30 cellular contexts compared by ENCODE assay signal in the genomic region with DNA sequence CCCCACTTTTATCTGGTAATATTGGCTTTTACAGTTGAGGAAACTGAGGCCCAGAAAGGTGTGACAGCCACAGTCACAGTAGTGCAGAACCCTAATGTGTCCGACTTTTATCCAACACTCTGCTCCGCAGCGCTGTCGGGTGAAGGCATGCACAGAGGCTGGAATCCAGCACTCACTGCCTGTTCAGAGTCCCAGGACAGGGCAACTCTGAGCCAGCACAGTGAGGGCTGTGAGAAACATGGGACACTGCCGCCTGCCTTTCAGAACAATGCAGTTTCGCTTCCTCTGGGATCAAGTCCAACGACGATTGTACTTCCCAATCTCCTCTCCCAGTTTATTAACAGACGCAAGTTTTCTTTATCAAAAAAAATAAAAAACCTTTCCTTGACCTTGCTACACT. TPM values are rescaled to one million over a fixed set of nuclear protein-coding genes. Genes with fewer than 3 reads are reported as not detected.
DNase-seq lines count a peak whose midpoint lies in the region; TF ChIP-seq lines count a peak whose summit lies in the region.
"Had no signal": no experiment of that assay in that cellular context is flagged by ENCODE, and none has a peak within 500 bp of the region (broad histone marks: within the 10 kb centered on the region; RNA-seq: fewer than 3 reads in every experiment).

No MANE protein-coding gene starts in this region.

- TF ChIP-seq CTCF in right atrium auricular region (IDR thresholded peaks at IDR 0.05) (peak in 1 of 2 donors; percentile 43), H9 (conservative IDR thresholded peaks at IDR 0.05) (no peak), esophagus squamous epithelium (IDR thresholded peaks at IDR 0.05) (no peak)

- H3K23me2 ChIP-seq in H9 (ENCODE audit: insufficient read length, low read depth, low read length, poor library complexity, severe bottlenecking), result no peaks in the 10 kb centered on the region

- no peak overlapping the region for H2AFZ ChIP-seq in H9 (ENCODE audit: low read length)
- H2AFZ ChIP-seq: parathyroid adenoma had no signal

- H3K4me3 Mint-ChIP-seq in H9, result no peak overlapping the region
- H3K4me3 Mint-ChIP-seq: activated B cell treated with CpG ODN at 0.5 μM for 24 hours; activated naive CD8-positive, alpha-beta T cell; activated T-helper 17 cell treated with anti-CD3 and anti-CD28 coated beads, Interleukin-2, amount 50 U/mL, for 72 hours; CD8-positive, alpha-beta memory T cell; central memory CD8-positive, alpha-beta T cell; nephron progenitor cell had no signal

- no peak overlapping the region for H4K91ac ChIP-seq in H9 (ENCODE audit: insufficient read length, low read depth, low read length)

- H4K8ac ChIP-seq in H9 (replicated peaks; ENCODE audit: insufficient read length, low read depth, low read length), result no peak overlapping the region

- H3K27ac ChIP-seq in right atrium auricular region (no peak overlapping the region), H9 (ENCODE audit: insufficient read length, low read depth, low read length) (no peak overlapping the region), esophagus squamous epithelium (no peak overlapping the region)
- H3K27ac ChIP-seq: ascending aorta, parathyroid adenoma, sigmoid colon, stomach, tibial nerve had no signal

- H4K20me1 ChIP-seq in H9 (ENCODE audit: control insufficient read depth, insufficient read depth, insufficient read length), result no peaks in the 10 kb centered on the region

- no peak overlapping the region for H3K27ac Mint-ChIP-seq in H9
- H3K27ac Mint-ChIP-seq: activated B cell treated with CpG ODN at 0.5 μM for 24 hours; activated naive CD8-positive, alpha-beta T cell; activated T-helper 17 cell treated with anti-CD3 and anti-CD28 coated beads, Interleukin-2, amount 50 U/mL, for 72 hours; CD8-positive, alpha-beta memory T cell; nephron progenitor cell had no signal

- H3K9ac ChIP-seq in H9 (ENCODE audit: extremely low read depth, insufficient read length, low read length), result no peak overlapping the region
- H3K9ac ChIP-seq: parathyroid adenoma had no signal

- no peaks in the 10 kb centered on the region for H3K27me3 ChIP-seq in right atrium auricular region
- H3K27me3 ChIP-seq in H9 (ENCODE audit: insufficient read depth, low read length), result no peaks in the 10 kb centered on the region
- H3K27me3 ChIP-seq in esophagus squamous epithelium, result no peaks in the 10 kb centered on the region
- H3K27me3 ChIP-seq: ascending aorta, sigmoid colon, stomach, tibial nerve had no signal

- H3K23ac ChIP-seq in H9 (ENCODE audit: insufficient read length, low read depth, low read length), result no peak overlapping the region

- H3K4me2 ChIP-seq in H9 (ENCODE audit: insufficient read depth, insufficient read length, low read length), result no peak overlapping the region

- intact Hi-C loops in esophagus squamous epithelium (cut with DNase I), result no loop called here

- DNase-seq in CD1c-positive myeloid dendritic cell (ENCODE audit: extremely low spot score), result peak; percentile 7
- DNase-seq in dermis microvascular lymphatic vessel endothelial cell (ENCODE audit: low read depth in 2 of 2), result peak; percentile 48 to 55
- peak; percentile 66 for DNase-seq in right atrium auricular region (ENCODE audit: low spot score)
- DNase-seq in mucosa of gallbladder (ENCODE audit: low spot score), result peak; percentile 22
- DNase-seq in H9, result no peak
- DNase-seq in NCI-H2171 treated with DMSO at 0.1 percent for 48 hours (lab: John Stamatoyannopoulos, UW), result no peak
- DNase-seq in HUDEP-2 (lab: John Stamatoyannopoulos, UW; ENCODE audit: unreplicated experiment in 76 of 76), result no peak
- DNase-seq in esophagus squamous epithelium (lab: John Stamatoyannopoulos, UW), result no peak
- DNase-seq: activated B cell treated with CpG ODN at 0.5 μM for 24 hours; activated CD4-positive, alpha-beta T cell treated with anti-CD3 and anti-CD28 coated beads, Interleukin-2, amount 50 U/mL, for 48 hours; activated CD8-positive, alpha-beta memory T cell treated with anti-CD3 and anti-CD28 coated beads, Interleukin-2, amount 50 U/mL, for 48 hours; CD8-positive, alpha-beta memory T cell; DMS53; GOT3; NCI-H1105; NCI-H2029; NCI-H226; NCI-H748 treated with DMSO at 0.1 percent for 48 hours; nephron progenitor cell; sigmoid colon; stimulated activated CD4-positive, alpha-beta T cell treated with anti-CD3 and anti-CD28 coated beads, Interleukin-15, amount 100 ng/mL, for 24 hours; stomach; SW 1271 had no signal

- H3K79me2 ChIP-seq in H9 (ENCODE audit: insufficient read depth, low read length), result no peaks in the 10 kb centered on the region
- H3K79me2 ChIP-seq: parathyroid adenoma had no signal

- H3K36me3 Mint-ChIP-seq in H9 (ENCODE audit: insufficient read depth in 1 of 3, low read depth in 3 of 3), result peaks cover 0 to 5% (median 0%) of the 10 kb centered on the region in 3 experiments; a peak in 2 of 7 replicates
- H3K36me3 Mint-ChIP-seq: activated naive CD8-positive, alpha-beta T cell; CD8-positive, alpha-beta memory T cell had no signal

- H2BK20ac ChIP-seq in H9 (ENCODE audit: low read depth, low read length, poor library complexity, severe bottlenecking), result no peak overlapping the region

- no peak overlapping the region for H4K5ac ChIP-seq in H9 (ENCODE audit: insufficient read length, low read depth, low read length)

- H3K27me3 Mint-ChIP-seq in H9 (ENCODE audit: low read depth), result no peaks in the 10 kb centered on the region; the same call in 1 of the 2 replicates

- H2BK120ac ChIP-seq in H9 (ENCODE audit: low read depth, low read length, poor library complexity, severe bottlenecking), result no peak overlapping the region

- H2BK15ac ChIP-seq in H9 (ENCODE audit: low read depth, low read length), result no peak overlapping the region

- H3K36me3 ChIP-seq in right atrium auricular region, result no peaks in the 10 kb centered on the region
- H3K36me3 ChIP-seq in esophagus squamous epithelium, result no peaks in the 10 kb centered on the region
- H3K36me3 ChIP-seq: ascending aorta, sigmoid colon, stomach, tibial nerve had no signal

- H3K9me3 ChIP-seq in right atrium auricular region (no peaks in the 10 kb centered on the region), H9 (ENCODE audit: control insufficient read depth, low read depth, low read length) (no peaks in the 10 kb centered on the region), esophagus squamous epithelium (no peaks in the 10 kb centered on the region)
- H3K9me3 ChIP-seq: ascending aorta, mucosa of descending colon, sigmoid colon, stomach, tibial nerve had no signal

- no CpG with 5 or more reads among the region's 9 CpGs for WGBS in H9 (ENCODE audit: extremely low coverage, insufficient read length, low lambda C conversion rate)
- 72 to 85% methylated on average over 8 to 9 of the region's 9 CpGs for WGBS in esophagus squamous epithelium, 2 donors

- no peak for TF ChIP-seq POLR2A in esophagus squamous epithelium (IDR thresholded peaks at IDR 0.05)

- H3K79me1 ChIP-seq in H9 (ENCODE audit: insufficient read depth, low read depth, low read length, poor library complexity, severe bottlenecking), result no peaks in the 10 kb centered on the region

- H2AK5ac ChIP-seq in H9 (ENCODE audit: insufficient read length, low read length), result no peak overlapping the region

- H2BK5ac ChIP-seq in H9 (ENCODE audit: insufficient read length, low read length), result no peak overlapping the region

- H3K4me1 Mint-ChIP-seq in H9, result no peaks in the 10 kb centered on the region
- H3K4me1 Mint-ChIP-seq: CD8-positive, alpha-beta memory T cell; central memory CD8-positive, alpha-beta T cell; nephron progenitor cell had no signal

- H2BK12ac ChIP-seq in H9 (ENCODE audit: insufficient read length, low read depth, low read length), result no peak overlapping the region

- peaks cover 4 to 5% of the 10 kb centered on the region in 2 experiments; a peak in 3 of 5 replicates for H3K9me3 Mint-ChIP-seq in H9
- H3K9me3 Mint-ChIP-seq: activated B cell treated with CpG ODN at 0.5 μM for 24 hours; activated T-helper 17 cell treated with anti-CD3 and anti-CD28 coated beads, Interleukin-2, amount 50 U/mL, for 72 hours; CD8-positive, alpha-beta memory T cell; central memory CD8-positive, alpha-beta T cell had no signal

- H3K4ac ChIP-seq in H9 (ENCODE audit: low read depth, low read length), result no peak overlapping the region

- H3K56ac ChIP-seq in H9 (ENCODE audit: insufficient read length, low read depth, low read length), result no peak overlapping the region

- no peak overlapping the region for H3K18ac ChIP-seq in H9 (ENCODE audit: insufficient read length, low read depth, low read length)

- H3K14ac ChIP-seq in H9 (ENCODE audit: insufficient read depth, low read length), result no peak overlapping the region

- H3T11ph ChIP-seq in H9 (ENCODE audit: low read length), result no peak overlapping the region

- H3K4me1 ChIP-seq in right atrium auricular region, result no peaks in the 10 kb centered on the region
- H3K4me1 ChIP-seq in H9 (ENCODE audit: insufficient read depth, low read length), result no peaks in the 10 kb centered on the region
- H3K4me1 ChIP-seq in esophagus squamous epithelium, result no peaks in the 10 kb centered on the region
- H3K4me1 ChIP-seq: ascending aorta, parathyroid adenoma, stomach, tibial nerve had no signal

- H3K4me3 ChIP-seq in right atrium auricular region, result no peak overlapping the region
- H3K4me3 ChIP-seq in esophagus squamous epithelium, result no peak overlapping the region
- H3K4me3 ChIP-seq: ascending aorta, mucosa of descending colon, sigmoid colon, stomach, tibial nerve had no signal

RNA-seq across cellular contexts. Expression of a gene that starts 41.9 kb away (rescaled TPM):
- total RNA-seq in dermis microvascular lymphatic vessel endothelial cell, result 0.13 and 0.39 TPM in 2 replicates
- 10 to 100 TPM; 25.3 to 42.8 TPM for total RNA-seq in right atrium auricular region
- 51.5 TPM for total RNA-seq in mucosa of gallbladder
- total RNA-seq in H9 (2021), result 6.6 and 6.8 TPM in 2 replicates
- total RNA-seq in esophagus squamous epithelium, result 10 to 100 TPM; 10.8 to 81.8 (median 28.3) TPM
- total RNA-seq: activated B cell treated with CpG ODN at 0.5 μM for 24 hours; CD8-positive, alpha-beta memory T cell had no signal

Comparison
In these comparisons a context has a peak if more than half of its experiments do, and no peak if none do; other contexts are left out.
1. DNase-seq: peak in CD1c-positive myeloid dendritic cell (single experiment), dermis microvascular lymphatic vessel endothelial cell (2 of 2), right atrium auricular region (single experiment) and mucosa of gallbladder (single experiment); none in H9 (single experiment), NCI-H2171 treated with DMSO at 0.1 percent for 48 hours (single experiment), HUDEP-2 (0 of 76) and esophagus squamous epithelium (single experiment).